ENCODE assay signal across 1 cellular context in genomic region chr16:88332921-88333644, GRCh38.
TF ChIP-seq lines count a peak whose summit lies in the region.
"Not testable (repeated sequence)": the region's sequence is repeated elsewhere in the genome, so short reads cannot be mapped to it uniquely, and the experiment has no call there.

No MANE protein-coding gene starts in this region.

TF ChIP-seq in K562, 482 proteins besides CTCF, POLR2A, EP300 and RAD21 (continues in another document):
- TF ChIP-seq MGA (IDR thresholded peaks at IDR 0.05) (peak; percentile 91), ZBTB12 (CRISPR knock-in tag; IDR thresholded peaks at IDR 0.05) (peak; percentile 34; the same call in 1 of the 2 replicates), DPF2 (IDR thresholded peaks at IDR 0.05) (peak; percentile 70), MLLT1 (IDR thresholded peaks at IDR 0.05) (0 out of 4 replicates have a peak, but pooled peaks of 1 of the 2 experiments have one; percentile 19), POLR2B (IDR thresholded peaks at IDR 0.05; ENCODE audit: low read depth, partially characterized antibody) (peak; percentile 18), ZNF740 (tag; IDR thresholded peaks at IDR 0.05) (peak in 1 of 2 experiments; percentile 8; a peak in 2 of 4 replicates), CLOCK (CRISPR knock-in tag; IDR thresholded peaks at IDR 0.05; ENCODE audit: borderline replicate concordance) (0 out of 2 replicates have a peak, but pooled peaks have one; percentile 28), YY1 (IDR thresholded peaks at IDR 0.05; ENCODE audit: borderline replicate concordance in 1 of 3, control insufficient read depth in 1 of 3, extremely low read depth in 1 of 3, insufficient read depth in 3 of 3, insufficient read length in 1 of 3, insufficient replicate concordance in 2 of 3, low read depth in 1 of 3, low read length in 2 of 3) (peak in 1 of 3 experiments; percentile 59), ZNF239 (CRISPR knock-in tag; IDR thresholded peaks at IDR 0.05) (peak; percentile 63; the same call in 1 of the 2 replicates), ZNF707 (CRISPR knock-in tag; conservative IDR thresholded peaks at IDR 0.05) (peak; percentile 64; the same call in 1 of the 2 replicates), SMARCE1 (IDR thresholded peaks at IDR 0.05) (0 out of 2 replicates have a peak, but pooled peaks have one; percentile 52), ZNF764 (CRISPR knock-in tag; IDR thresholded peaks at IDR 0.05; ENCODE audit: low read depth) (0 out of 2 replicates have a peak, but pooled peaks have one; percentile 55), MAZ (CRISPR knock-in tag; conservative IDR thresholded peaks at IDR 0.05 in 1 of 2, IDR thresholded peaks at IDR 0.05 in 1 of 2) (peak; percentile 69 to 85), MTF1 (CRISPR knock-in tag; IDR thresholded peaks at IDR 0.05; ENCODE audit: borderline replicate concordance) (peak; percentile 78; the same call in 1 of the 2 replicates), ELF4 (CRISPR knock-in tag; IDR thresholded peaks at IDR 0.05) (peak; percentile 91; the same call in 1 of the 2 replicates), ZNF23 (CRISPR knock-in tag; IDR thresholded peaks at IDR 0.05) (peak; percentile 30; the same call in 1 of the 2 replicates), ZNF175 (CRISPR knock-in tag; IDR thresholded peaks at IDR 0.05; ENCODE audit: low read depth) (peak; percentile 90), TEAD1 (CRISPR knock-in tag; IDR thresholded peaks at IDR 0.05) (0 out of 4 replicates have a peak, but pooled peaks of 1 of the 2 experiments have one; percentile 31), IFI16 (CRISPR knock-in tag; IDR thresholded peaks at IDR 0.05) (peak; percentile 44; the same call in 1 of the 2 replicates), ZNF445 (CRISPR knock-in tag; IDR thresholded peaks at IDR 0.05; ENCODE audit: low read depth) (peak; percentile 84; the same call in 1 of the 2 replicates), ARID1B (IDR thresholded peaks at IDR 0.05) (peak; percentile 68), ARID4B (CRISPR knock-in tag; IDR thresholded peaks at IDR 0.05) (peak; percentile 70; the same call in 1 of the 2 replicates), CREB3 (tag; conservative IDR thresholded peaks at IDR 0.05; ENCODE audit: low read depth) (peak; percentile 97)
- not testable (repeated sequence) for TF ChIP-seq ZNF740 (CRISPR knock-in tag; IDR thresholded peaks at IDR 0.05)
